Comparison of ENCODE assay signal across 7 cellular contexts in the genomic region with DNA sequence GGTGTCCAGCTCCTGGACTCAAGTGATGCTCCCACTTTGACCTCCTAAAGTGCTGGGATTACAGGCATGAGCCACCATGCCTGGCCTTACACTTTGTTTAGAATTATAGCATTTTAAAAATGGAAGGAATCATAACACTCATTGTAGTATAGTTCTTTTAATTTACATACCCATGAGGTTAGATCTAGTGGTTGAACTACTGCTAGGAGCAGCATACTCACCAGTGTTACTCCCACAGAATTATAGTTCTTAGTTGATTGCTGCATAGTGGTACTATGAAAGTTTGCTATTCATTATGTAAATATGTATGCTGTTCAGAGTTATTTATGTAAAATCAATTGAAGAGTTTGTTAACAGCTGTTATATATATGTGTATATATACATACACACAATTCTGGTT.
"Had no signal": no experiment of that assay in that cellular context is flagged by ENCODE, and none has a peak within 500 bp of the region (broad histone marks: within the 10 kb centered on the region; RNA-seq: fewer than 3 reads in every experiment).

No MANE protein-coding gene starts in this region.

- H3K4me3 ChIP-seq: GM12878 had no signal

- ATAC-seq: GM12878 had no signal

- DNase-seq: GDM1, GF-D8 had no signal

- FAIRE-seq: G401.6, GM12878, GM12891, GM12892, GM18507 had no signal
